ENCODE assay signal across 9 cellular contexts in the genomic region with DNA sequence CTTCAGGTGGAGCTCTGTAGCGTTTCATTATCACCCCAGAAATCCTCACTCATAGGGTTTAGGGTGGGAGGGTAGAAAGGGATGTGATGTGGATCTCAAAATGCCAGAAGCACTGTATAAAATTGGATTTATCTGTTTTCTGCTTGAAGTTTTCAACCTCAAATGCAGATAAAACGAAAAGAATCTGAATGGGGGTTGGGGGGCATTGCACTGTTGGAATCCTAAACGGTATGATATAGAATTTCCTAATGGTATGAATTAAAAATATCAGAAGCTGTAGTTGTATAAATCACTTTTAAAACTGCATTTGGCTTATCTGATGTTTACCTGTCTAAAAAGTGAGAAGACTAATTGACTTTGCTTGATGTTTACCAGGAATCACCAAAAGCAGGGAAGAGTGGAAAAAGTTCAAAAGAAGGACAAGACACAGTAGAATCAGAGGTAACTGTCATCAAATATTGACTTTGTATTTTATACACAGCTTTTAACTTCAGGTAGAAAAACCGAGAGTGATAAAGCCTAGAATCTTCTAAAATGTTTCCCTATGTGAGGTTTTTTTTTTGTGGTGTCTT. TPM values are rescaled to one million over a fixed set of nuclear protein-coding genes. Genes with fewer than 3 reads are reported as not detected.
DNase-seq lines count a peak whose midpoint lies in the region; ATAC-seq, FAIRE-seq and TF ChIP-seq lines count a peak whose summit lies in the region.
"Had no signal": no experiment of that assay in that cellular context is flagged by ENCODE, and none has a peak within 500 bp of the region (broad histone marks: within the 10 kb centered on the region; RNA-seq: fewer than 3 reads in every experiment).

No MANE protein-coding gene starts in this region.

- peak overlapping the region; percentile 80 for H3K27ac Mint-ChIP-seq in activated naive CD8-positive, alpha-beta T cell treated with anti-CD3 and anti-CD28 coated beads, Interleukin-2, amount 10 ng/mL, durations not matched to agents 7 days and 5 days

- H3K9me2 ChIP-seq in SK-N-SH: no peaks in the 10 kb centered on the region

- no peaks in the 10 kb centered on the region for H4K20me1 ChIP-seq in SK-N-SH (ENCODE audit: insufficient read depth)
- H4K20me1 ChIP-seq in keratinocyte (ENCODE audit: control insufficient read depth, extremely low read depth, insufficient read depth, low read length): no peaks in the 10 kb centered on the region

- H3K4me3 ChIP-seq in SK-N-SH (ENCODE audit: low read depth in 2 of 2, low read length in 1 of 2) (peak overlapping the region; percentile 78 to 81), keratinocyte (ENCODE audit: control insufficient read depth in 2 of 3, extremely low read depth in 1 of 3, insufficient read depth in 2 of 3, low read depth in 1 of 3, low read length in 3 of 3) (peak overlapping the region; percentile 66 to 81 (median 71)), subcutaneous abdominal adipose tissue (ENCODE audit: low read depth in 1 of 5, low read length in 5 of 5) (peak overlapping the region; percentile 38 to 71 (median 69))

- TF ChIP-seq EP300 in SK-N-SH (IDR thresholded peaks at IDR 0.05; ENCODE audit: borderline replicate concordance in 1 of 2, low read depth in 1 of 2, low read length in 1 of 2): no peak

- peaks cover 25 to 29% of the 10 kb centered on the region in 2 experiments for H3K36me3 ChIP-seq in SK-N-SH (replicated peaks in 1 of 2; ENCODE audit: control insufficient read depth in 1 of 2, insufficient read depth in 2 of 2, low read length in 1 of 2)
- peaks cover 0 to 3% of the 10 kb centered on the region in 2 experiments for H3K36me3 ChIP-seq in keratinocyte (ENCODE audit: control insufficient read depth in 2 of 2, extremely low read depth in 1 of 2, insufficient read depth in 2 of 2, low read length in 2 of 2)
- peaks cover 7 to 20% (median 10%) of the 10 kb centered on the region in 5 donors for H3K36me3 ChIP-seq in subcutaneous abdominal adipose tissue (ENCODE audit: control insufficient read depth in 5 of 5, insufficient read depth in 5 of 5, low read length in 5 of 5)

- H3K36me3 Mint-ChIP-seq in activated naive CD8-positive, alpha-beta T cell treated with anti-CD3 and anti-CD28 coated beads, Interleukin-2, amount 10 ng/mL, durations not matched to agents 7 days and 5 days: peaks cover 2% of the 10 kb centered on the region

- no peaks in the 10 kb centered on the region for H3K9me3 Mint-ChIP-seq in activated naive CD8-positive, alpha-beta T cell treated with anti-CD3 and anti-CD28 coated beads, Interleukin-2, amount 10 ng/mL, durations not matched to agents 7 days and 5 days

- no peak for ATAC-seq in SK-N-SH treated with all-trans-retinoic acid at 6 μM for 48 hours
- no peak for ATAC-seq in activated naive CD8-positive, alpha-beta T cell treated with anti-CD3 and anti-CD28 coated beads, Interleukin-2, amount 10 ng/mL, durations not matched to agents 7 days and 5 days (ENCODE audit: low read depth)

- peaks cover 7% of the 10 kb centered on the region for H3K27me3 Mint-ChIP-seq in activated naive CD8-positive, alpha-beta T cell treated with anti-CD3 and anti-CD28 coated beads, Interleukin-2, amount 10 ng/mL, durations not matched to agents 7 days and 5 days

- no peaks in the 10 kb centered on the region for H3K9me3 ChIP-seq in SK-N-SH
- no peaks in the 10 kb centered on the region for H3K9me3 ChIP-seq in keratinocyte (ENCODE audit: control insufficient read depth, low read depth, low read length)
- H3K9me3 ChIP-seq in subcutaneous abdominal adipose tissue (ENCODE audit: control insufficient read depth in 5 of 5, low read length in 5 of 5): no peaks in the 10 kb centered on the region

- H3K4me1 ChIP-seq in SK-N-SH (ENCODE audit: control insufficient read depth in 1 of 2, insufficient read depth in 2 of 2, low read depth in 1 of 2, low read length in 1 of 2) (peaks cover 3 to 16% of the 10 kb centered on the region in 2 experiments; a peak in 2 of 4 replicates), keratinocyte (ENCODE audit: control insufficient read depth, extremely low read depth, insufficient read depth, low read length) (peaks cover 3% of the 10 kb centered on the region), subcutaneous abdominal adipose tissue (ENCODE audit: control insufficient read depth in 5 of 5, insufficient read depth in 5 of 5, low read length in 5 of 5) (peaks cover 0 to 18% (median 14%) of the 10 kb centered on the region in 5 donors)

- H3K79me2 ChIP-seq in SK-N-SH (ENCODE audit: insufficient read depth): peaks cover 9% of the 10 kb centered on the region; the same call in 1 of the 2 replicates
- no peaks in the 10 kb centered on the region for H3K79me2 ChIP-seq in keratinocyte (ENCODE audit: control insufficient read depth, insufficient read depth, low read length)

- DNase-seq in SK-N-SH (no peak), keratinocyte (ENCODE audit: low read depth, low spot score) (no peak), H4 (ENCODE audit: low spot score) (no peak), RKO (ENCODE audit: low spot score) (no peak), NOMO-1 (lab: John Stamatoyannopoulos, UW; ENCODE audit: unreplicated experiment in 2 of 2) (no peak)
- DNase-seq in activated naive CD8-positive, alpha-beta T cell treated with anti-CD3 and anti-CD28 coated beads, Interleukin-2, amount 10 ng/mL, durations not matched to agents 7 days and 5 days: no peak

- H3K9me1 ChIP-seq in keratinocyte (ENCODE audit: control insufficient read depth, extremely low read depth, insufficient read depth, low read length): no peaks in the 10 kb centered on the region

- POLR2A ChIA-PET in SK-N-SH (lab: Yijun Ruan, JAX): no interaction called here
- POLR2A ChIA-PET in activated naive CD8-positive, alpha-beta T cell treated with anti-CD3 and anti-CD28 coated beads, Interleukin-2, amount 10 ng/mL, durations not matched to agents 7 days and 5 days (lab: Charles Lee): interaction anchor here (0.6 to 1.8 kb wide), 6 partner anchors 8 to 107 kb away, joined by 3 to 7 read pairs (median 4); no protein-coding TSS in a partner anchor

- H3K4me1 Mint-ChIP-seq in activated naive CD8-positive, alpha-beta T cell treated with anti-CD3 and anti-CD28 coated beads, Interleukin-2, amount 10 ng/mL, durations not matched to agents 7 days and 5 days: peaks cover 14% of the 10 kb centered on the region

- FAIRE-seq in keratinocyte (lab: Jason Lieb, UNC): no peak

- dilution Hi-C loops in keratinocyte (cut with MboI; ENCODE audit: extremely low pct_ligation_motif_present, low sequenced_read_pairs): no loop called here

- no peaks in the 10 kb centered on the region for H3K27me3 ChIP-seq in SK-N-SH (ENCODE audit: insufficient read depth)
- H3K27me3 ChIP-seq in keratinocyte (ENCODE audit: control insufficient read depth, extremely low read depth, insufficient read depth, low read length): peaks cover 4% of the 10 kb centered on the region
- no peaks in the 10 kb centered on the region for H3K27me3 ChIP-seq in subcutaneous abdominal adipose tissue (ENCODE audit: control insufficient read depth in 5 of 5, insufficient read depth in 4 of 5, low read length in 5 of 5)

- H2AFZ ChIP-seq in SK-N-SH (ENCODE audit: low read depth) (peak overlapping the region; percentile 67; the same call in 1 of the 2 replicates), keratinocyte (ENCODE audit: control insufficient read depth, low read length) (peak overlapping the region; percentile 66)

- peak overlapping the region; percentile 89 for H3K4me2 ChIP-seq in SK-N-SH
- H3K4me2 ChIP-seq in keratinocyte (ENCODE audit: control insufficient read depth, extremely low read depth, insufficient read depth, low read depth, low read length): peak overlapping the region; percentile 70

- H3F3A ChIP-seq in SK-N-SH (replicated peaks; ENCODE audit: insufficient read depth): peaks cover 4% of the 10 kb centered on the region

- WGBS in SK-N-SH (ENCODE audit: low lambda C conversion rate): 26% methylated on average over 4 of the region's 4 CpGs

- H3K9ac ChIP-seq in SK-N-SH (peak overlapping the region; percentile 78), keratinocyte (ENCODE audit: control insufficient read depth, extremely low read depth, insufficient read depth, low read length) (peak overlapping the region; percentile 71), subcutaneous abdominal adipose tissue (ENCODE audit: low read length in 5 of 5) (peak overlapping the region in 4 of 5 donors; percentile 62 to 80 (median 72))

- TF ChIP-seq RAD21 in SK-N-SH (IDR thresholded peaks at IDR 0.05; ENCODE audit: low read length): no peak

- H3K27ac ChIP-seq in SK-N-SH (ENCODE audit: low read depth in 2 of 2, low read length in 1 of 2) (peak overlapping the region; percentile 52 to 73; a peak in 2 of 4 replicates), keratinocyte (ENCODE audit: control insufficient read depth, insufficient read depth, low read length) (no peak overlapping the region), subcutaneous abdominal adipose tissue (ENCODE audit: low read depth, low read length) (no peak overlapping the region)
- H3K27ac ChIP-seq: 22Rv1 had no signal

- TF ChIP-seq CTCF in SK-N-SH (IDR thresholded peaks at IDR 0.05): no peak
- no peak for TF ChIP-seq CTCF in keratinocyte (optimal IDR thresholded peaks at IDR 0.05 in 1 of 3, IDR thresholded peaks at IDR 0.05 in 1 of 3, conservative IDR thresholded peaks at IDR 0.05 in 1 of 3; ENCODE audit: extremely low read depth in 1 of 3, insufficient read depth in 2 of 3, low read length in 3 of 3)

- peak overlapping the region; percentile 89 for H3K4me3 Mint-ChIP-seq in activated naive CD8-positive, alpha-beta T cell treated with anti-CD3 and anti-CD28 coated beads, Interleukin-2, amount 10 ng/mL, durations not matched to agents 7 days and 5 days

- CTCF ChIA-PET in SK-N-SH (lab: Yijun Ruan, JAX): interaction anchor here (0.8 to 4.7 kb wide), 4 partner anchors 9 to 199 kb away, joined by 3 to 45 read pairs (median 6); no protein-coding TSS in a partner anchor

TF ChIP-seq in SK-N-SH, 30 proteins besides CTCF, POLR2A, EP300 and RAD21 (continues in another document):
- TF ChIP-seq NRF1 (IDR thresholded peaks at IDR 0.05; ENCODE audit: low read depth, low read length): no peak

TF ChIP-seq in SK-N-SH treated with all-trans-retinoic acid at 6 μM for 48 hours, 23 proteins besides CTCF, POLR2A, EP300 and RAD21 (continues in another document):
- TF ChIP-seq ZNF565 (CRISPR knock-in tag; conservative IDR thresholded peaks at IDR 0.05; ENCODE audit: low read depth): no peak

RNA-seq across cellular contexts. Expression of a gene that starts 1.1 kb away (rescaled TPM):
- polyA plus RNA-seq in SK-N-SH (2012; rRNA removed) (43.7 and 61.0 TPM in 2 replicates), keratinocyte (63.0 to 105 TPM (median 67.0 TPM) in 3 replicates)
- polyA plus RNA-seq in SK-N-SH (2012; cell fraction: cytosol; rRNA removed): 61.5 and 75.2 TPM in 2 replicates
- 40.4 and 72.7 TPM in 2 replicates for polyA plus RNA-seq in SK-N-SH (2012; cell fraction: nucleus; rRNA removed)
- 100 to 1,000 TPM; 369 to 382 TPM for total RNA-seq in activated naive CD8-positive, alpha-beta T cell treated with anti-CD3 and anti-CD28 coated beads, Interleukin-2, amount 10 ng/mL, durations not matched to agents 7 days and 5 days
- polyA plus RNA-seq in keratinocyte (2011; ENCODE audit: low read depth): 28.9 TPM
- 65.8 and 119 TPM in 2 replicates for polyA plus RNA-seq in keratinocyte (2011; cell fraction: cytosol; rRNA removed)
- polyA plus RNA-seq in keratinocyte (2011; cell fraction: nucleus; rRNA removed): 43.6 and 53.4 TPM in 2 replicates
- polyA plus RNA-seq in keratinocyte (2012; ENCODE audit: low replicate concordance): 50.5 and 65.1 TPM in 2 replicates
- polyA minus RNA-seq in keratinocyte: 25.3 to 133 TPM (median 86.3 TPM) in 3 replicates
- polyA minus RNA-seq in keratinocyte (2011; cell fraction: cytosol; rRNA and poly(A)+ RNA removed): 84.0 TPM
- polyA minus RNA-seq in keratinocyte (2011; cell fraction: nucleus; rRNA and poly(A)+ RNA removed): 30.6 and 57.9 TPM in 2 replicates
- 70.7 and 101 TPM in 2 replicates for total RNA-seq in H4 (2014; rRNA removed; shearing (Covaris generic))

Comparison
In these comparisons a context has a peak if more than half of its experiments do, and no peak if none do; other contexts are left out.
1. H3K27ac ChIP-seq: peak in SK-N-SH (2 of 2); none in keratinocyte (single experiment) and subcutaneous abdominal adipose tissue (single experiment).
2. Peak in every context shown above with its lines, with median percentiles within 50 percentile points of each other: H3K4me3 ChIP-seq and H3K9ac ChIP-seq.